ENCODE assay signal across 8 cellular contexts in the genomic region with DNA sequence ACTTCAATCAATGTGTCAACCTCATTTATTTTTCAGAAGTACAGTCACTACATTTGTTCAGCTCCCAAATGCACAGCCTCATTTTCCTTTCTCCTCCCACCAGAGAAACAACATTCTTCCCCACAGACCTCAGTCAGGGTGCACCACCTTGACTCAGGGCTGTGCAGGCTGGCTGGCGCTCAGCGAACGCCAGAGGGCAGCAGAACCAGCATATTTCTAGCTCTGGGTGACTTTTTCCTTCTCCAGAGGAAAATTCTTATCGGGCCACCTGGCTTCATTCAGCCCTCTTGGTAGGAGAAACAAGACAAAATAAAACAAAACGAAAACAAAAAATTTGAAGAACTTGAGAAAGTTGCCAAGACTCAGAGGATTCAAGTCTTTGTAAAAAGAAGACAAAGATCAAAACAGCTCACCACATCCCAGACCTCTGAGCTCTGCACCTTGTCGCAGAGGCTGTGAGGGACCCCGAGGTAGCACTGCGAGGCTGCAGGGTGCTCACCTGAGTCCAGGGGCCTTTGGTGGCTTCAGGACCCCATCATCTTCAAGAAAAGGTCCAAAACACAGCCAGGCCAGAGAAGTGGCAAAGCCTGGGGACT. TPM values are rescaled to one million over a fixed set of nuclear protein-coding genes. Genes with fewer than 3 reads are reported as not detected.
DNase-seq lines count a peak whose midpoint lies in the region; ATAC-seq, FAIRE-seq and TF ChIP-seq lines count a peak whose summit lies in the region.

No MANE protein-coding gene starts in this region.

- FAIRE-seq in GM19239 (lab: Jason Lieb, UNC) = peak; percentile 57

- 36% methylated on average over 8 of the region's 8 CpGs for WGBS in liver

- peaks cover 19% of the 10 kb centered on the region for H3K27me3 Mint-ChIP-seq in chondrocyte (ENCODE audit: low read depth)

- ATAC-seq in stimulated activated naive CD8-positive, alpha-beta T cell treated with anti-CD3 and anti-CD28 coated beads, Interleukin-15, Interleukin-2, amounts not matched to agents 100 U/mL and 50 U/mL, for 24 hours = peak; percentile 48
- no peak for ATAC-seq in HG03097 (IDR thresholded peaks at IDR 0.05; ENCODE audit: low FRiP score, unreplicated experiment)

- H3K27me3 ChIP-seq in BE2C = no peaks in the 10 kb centered on the region
- H3K27me3 ChIP-seq in liver (ENCODE audit: control insufficient read depth in 4 of 4, insufficient read depth in 4 of 4, low read length in 3 of 4) = no peaks in the 10 kb centered on the region

- no peaks in the 10 kb centered on the region for H3K4me1 Mint-ChIP-seq in chondrocyte (ENCODE audit: low read depth)

- no peaks in the 10 kb centered on the region for H3K9me3 Mint-ChIP-seq in chondrocyte (ENCODE audit: low read depth)

- H3K4me3 Mint-ChIP-seq in chondrocyte (ENCODE audit: unreplicated experiment) = no peak overlapping the region

- H3K9me3 ChIP-seq in BE2C (no peaks in the 10 kb centered on the region), liver (ENCODE audit: control insufficient read depth in 4 of 4, low read length in 3 of 4) (no peaks in the 10 kb centered on the region)

- no peaks in the 10 kb centered on the region for H3K36me3 ChIP-seq in BE2C
- H3K36me3 ChIP-seq in liver (ENCODE audit: control insufficient read depth in 4 of 4, insufficient read depth in 3 of 4, low read depth in 1 of 4, low read length in 3 of 4) = peaks cover 0 to 43% (median 14%) of the 10 kb centered on the region in 4 donors

- H3K4me1 ChIP-seq in BE2C (no peaks in the 10 kb centered on the region), liver (ENCODE audit: control insufficient read depth in 4 of 4, insufficient read depth in 4 of 4, low read length in 3 of 4) (peaks cover 4 to 43% (median 33%) of the 10 kb centered on the region in 4 donors)

- DNase-seq in BE2C = peak; percentile 79
- DNase-seq in GM19239 (ENCODE audit: insufficient read length, low spot score) = peak; percentile 46
- peak; percentile 14 for DNase-seq in NCI-H1694 treated with DMSO at 0.1 percent for 48 hours (lab: John Stamatoyannopoulos, UW)
- no peak for DNase-seq in chondrocyte (ENCODE audit: low spot score)
- peak; percentile 51 for DNase-seq in stimulated activated naive CD8-positive, alpha-beta T cell treated with anti-CD3 and anti-CD28 coated beads, Interleukin-15, Interleukin-2, amounts not matched to agents 100 U/mL and 50 U/mL, for 24 hours

- H3K9ac ChIP-seq in liver (ENCODE audit: low read depth in 1 of 2, low read length in 2 of 2) = no peak overlapping the region

- no peaks in the 10 kb centered on the region for H3K36me3 Mint-ChIP-seq in chondrocyte (ENCODE audit: low read depth)

- peak; percentile 94 for TF ChIP-seq CTCF in BE2C (IDR thresholded peaks at IDR 0.05; ENCODE audit: low read depth, low read length)
- peak; percentile 98 for TF ChIP-seq CTCF in VCaP (conservative IDR thresholded peaks at IDR 0.05)
- TF ChIP-seq CTCF in chondrocyte (IDR thresholded peaks at IDR 0.05) = peak; percentile 91
- peak; percentile 72 for TF ChIP-seq CTCF in liver (IDR thresholded peaks at IDR 0.05; ENCODE audit: low read depth, low read length, missing input control)

- H3K4me3 ChIP-seq in BE2C (ENCODE audit: low read depth, low read length) = no peak overlapping the region
- no peak overlapping the region for H3K4me3 ChIP-seq in liver (ENCODE audit: low read depth in 1 of 3, low read length in 3 of 3)

- TF ChIP-seq RAD21 in liver (IDR thresholded peaks at IDR 0.05) = peak; percentile 79 to 88

- H3K27ac ChIP-seq in VCaP (no peak overlapping the region), liver (ENCODE audit: low read depth in 1 of 2, low read length in 2 of 2) (no peak overlapping the region)

- H3K27ac Mint-ChIP-seq in chondrocyte (ENCODE audit: unreplicated experiment) = no peak overlapping the region

TF ChIP-seq in liver, 16 proteins besides CTCF, POLR2A, EP300 and RAD21:
- TF ChIP-seq FOXA1 (IDR thresholded peaks at IDR 0.05) (no peak), NR2F2 (IDR thresholded peaks at IDR 0.05) (no peak), SP1 (IDR thresholded peaks at IDR 0.05) (no peak), FOXA2 (IDR thresholded peaks at IDR 0.05) (no peak), YY1 (IDR thresholded peaks at IDR 0.05) (no peak), GABPA (IDR thresholded peaks at IDR 0.05 in 1 of 2, conservative IDR thresholded peaks at IDR 0.05 in 1 of 2) (no peak), HNF4G (IDR thresholded peaks at IDR 0.05) (no peak), EGR1 (IDR thresholded peaks at IDR 0.05; ENCODE audit: low read depth in 2 of 2) (no peak), RXRA (IDR thresholded peaks at IDR 0.05) (no peak), HNF4A (conservative IDR thresholded peaks at IDR 0.05) (no peak), JUND (IDR thresholded peaks at IDR 0.05) (no peak), TAF1 (conservative IDR thresholded peaks at IDR 0.05) (no peak)
- TF ChIP-seq, protein P1, sequence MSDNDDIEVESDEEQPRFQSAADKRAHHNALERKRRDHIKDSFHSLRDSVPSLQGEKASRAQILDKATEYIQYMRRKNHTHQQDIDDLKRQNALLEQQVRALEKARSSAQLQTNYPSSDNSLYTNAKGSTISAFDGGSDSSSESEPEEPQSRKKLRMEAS (IDR thresholded peaks at IDR 0.05) = no peak
- TF ChIP-seq, protein P2, sequence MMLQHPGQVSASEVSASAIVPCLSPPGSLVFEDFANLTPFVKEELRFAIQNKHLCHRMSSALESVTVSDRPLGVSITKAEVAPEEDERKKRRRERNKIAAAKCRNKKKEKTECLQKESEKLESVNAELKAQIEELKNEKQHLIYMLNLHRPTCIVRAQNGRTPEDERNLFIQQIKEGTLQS (IDR thresholded peaks at IDR 0.05) = no peak
- TF ChIP-seq, protein P3, sequence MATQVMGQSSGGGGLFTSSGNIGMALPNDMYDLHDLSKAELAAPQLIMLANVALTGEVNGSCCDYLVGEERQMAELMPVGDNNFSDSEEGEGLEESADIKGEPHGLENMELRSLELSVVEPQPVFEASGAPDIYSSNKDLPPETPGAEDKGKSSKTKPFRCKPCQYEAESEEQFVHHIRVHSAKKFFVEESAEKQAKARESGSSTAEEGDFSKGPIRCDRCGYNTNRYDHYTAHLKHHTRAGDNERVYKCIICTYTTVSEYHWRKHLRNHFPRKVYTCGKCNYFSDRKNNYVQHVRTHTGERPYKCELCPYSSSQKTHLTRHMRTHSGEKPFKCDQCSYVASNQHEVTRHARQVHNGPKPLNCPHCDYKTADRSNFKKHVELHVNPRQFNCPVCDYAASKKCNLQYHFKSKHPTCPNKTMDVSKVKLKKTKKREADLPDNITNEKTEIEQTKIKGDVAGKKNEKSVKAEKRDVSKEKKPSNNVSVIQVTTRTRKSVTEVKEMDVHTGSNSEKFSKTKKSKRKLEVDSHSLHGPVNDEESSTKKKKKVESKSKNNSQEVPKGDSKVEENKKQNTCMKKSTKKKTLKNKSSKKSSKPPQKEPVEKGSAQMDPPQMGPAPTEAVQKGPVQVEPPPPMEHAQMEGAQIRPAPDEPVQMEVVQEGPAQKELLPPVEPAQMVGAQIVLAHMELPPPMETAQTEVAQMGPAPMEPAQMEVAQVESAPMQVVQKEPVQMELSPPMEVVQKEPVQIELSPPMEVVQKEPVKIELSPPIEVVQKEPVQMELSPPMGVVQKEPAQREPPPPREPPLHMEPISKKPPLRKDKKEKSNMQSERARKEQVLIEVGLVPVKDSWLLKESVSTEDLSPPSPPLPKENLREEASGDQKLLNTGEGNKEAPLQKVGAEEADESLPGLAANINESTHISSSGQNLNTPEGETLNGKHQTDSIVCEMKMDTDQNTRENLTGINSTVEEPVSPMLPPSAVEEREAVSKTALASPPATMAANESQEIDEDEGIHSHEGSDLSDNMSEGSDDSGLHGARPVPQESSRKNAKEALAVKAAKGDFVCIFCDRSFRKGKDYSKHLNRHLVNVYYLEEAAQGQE (IDR thresholded peaks at IDR 0.05) = no peak
- TF ChIP-seq, protein P4, sequence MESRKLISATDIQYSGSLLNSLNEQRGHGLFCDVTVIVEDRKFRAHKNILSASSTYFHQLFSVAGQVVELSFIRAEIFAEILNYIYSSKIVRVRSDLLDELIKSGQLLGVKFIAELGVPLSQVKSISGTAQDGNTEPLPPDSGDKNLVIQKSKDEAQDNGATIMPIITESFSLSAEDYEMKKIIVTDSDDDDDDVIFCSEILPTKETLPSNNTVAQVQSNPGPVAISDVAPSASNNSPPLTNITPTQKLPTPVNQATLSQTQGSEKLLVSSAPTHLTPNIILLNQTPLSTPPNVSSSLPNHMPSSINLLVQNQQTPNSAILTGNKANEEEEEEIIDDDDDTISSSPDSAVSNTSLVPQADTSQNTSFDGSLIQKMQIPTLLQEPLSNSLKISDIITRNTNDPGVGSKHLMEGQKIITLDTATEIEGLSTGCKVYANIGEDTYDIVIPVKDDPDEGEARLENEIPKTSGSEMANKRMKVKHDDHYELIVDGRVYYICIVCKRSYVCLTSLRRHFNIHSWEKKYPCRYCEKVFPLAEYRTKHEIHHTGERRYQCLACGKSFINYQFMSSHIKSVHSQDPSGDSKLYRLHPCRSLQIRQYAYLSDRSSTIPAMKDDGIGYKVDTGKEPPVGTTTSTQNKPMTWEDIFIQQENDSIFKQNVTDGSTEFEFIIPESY (IDR thresholded peaks at IDR 0.05) = no peak
TF ChIP-seq in liver: peak in this region for 0.

RNA-seq across cellular contexts. Expression of a gene that starts 33.7 kb away (rescaled TPM):
- not detected for polyA plus RNA-seq in BE2C (2012; ENCODE audit: insufficient read depth, insufficient read length, low read depth)
- total RNA-seq in chondrocyte (not detected in 3 replicates), liver (100 to 1,000 TPM; 327 to 696 TPM)
- polyA plus RNA-seq in liver = 100 to 1,000 TPM; 521 to 615 TPM

Comparison
In these comparisons a context has a peak if more than half of its experiments do, and no peak if none do; other contexts are left out.
1. RNA of a gene that starts 33.7 kb away (total RNA-seq): 327 to 696 TPM in liver; not detected in chondrocyte; every median in the first group is over 100 times any median in the second.
2. Peak in every context shown above with its lines, with median percentiles within 50 percentile points of each other: CTCF ChIP-seq.